In genomic region chr1:76054357-76054756, GRCh38 we compare ENCODE assay signal across 30 cellular contexts. TPM values are rescaled to one million over a fixed set of nuclear protein-coding genes. Genes with fewer than 3 reads are reported as not detected.
"Had no signal": no experiment of that assay in that cellular context is flagged by ENCODE, and none has a peak within 500 bp of the region (broad histone marks: within the 10 kb centered on the region; RNA-seq: fewer than 3 reads in every experiment).

No MANE protein-coding gene starts in this region.

- H3K4me1 ChIP-seq: left lung, lower lobe of right lung, parathyroid adenoma, psoas muscle, right lobe of liver, suprapubic skin, tibial artery, upper lobe of right lung had no signal

- H3K9ac ChIP-seq: parathyroid adenoma had no signal

- H3K27me3 ChIP-seq: left lung, right lobe of liver, tibial artery, upper lobe of right lung had no signal

- H3K36me3 Mint-ChIP-seq: immature natural killer cell; naive thymus-derived CD4-positive, alpha-beta T cell; natural killer cell treated with Interleukin-12 subunit alpha and Interleukin-12 subunit beta and Interleukin-15 and Interleukin-18, amount 100 ng/mL, for 72 hours; stimulated activated naive B cell treated with anti-CD40 and anti-IgM and Interleukin-4, amounts not matched to agents 10 μg/mL and 1 μg/mL and 100 μg/mL, for 72 hours had no signal

- H3K27ac Mint-ChIP-seq: immature natural killer cell; naive thymus-derived CD4-positive, alpha-beta T cell; natural killer cell treated with Interleukin-12 subunit alpha and Interleukin-12 subunit beta and Interleukin-15 and Interleukin-18, amount 100 ng/mL, for 72 hours; stimulated activated naive B cell treated with anti-CD40 and anti-IgM and Interleukin-4, amounts not matched to agents 10 μg/mL and 1 μg/mL and 100 μg/mL, for 72 hours had no signal

- H3K4me1 Mint-ChIP-seq: stimulated activated naive B cell treated with anti-CD40 and anti-IgM and Interleukin-4, amounts not matched to agents 10 μg/mL and 1 μg/mL and 100 μg/mL, for 72 hours had no signal

- H3K79me2 ChIP-seq: parathyroid adenoma had no signal

- H3K36me3 ChIP-seq: left lung, lower lobe of right lung, right lobe of liver, suprapubic skin, thoracic aorta, tibial artery, upper lobe of right lung had no signal

- H3K9me3 ChIP-seq: left lung, lower lobe of right lung, mucosa of descending colon, psoas muscle, right lobe of liver, suprapubic skin, thoracic aorta, tibial artery, upper lobe of right lung had no signal

- H3K9me3 Mint-ChIP-seq: natural killer cell treated with Interleukin-12 subunit alpha and Interleukin-12 subunit beta and Interleukin-15 and Interleukin-18, amount 100 ng/mL, for 72 hours; neural crest cell had no signal

- H2AFZ ChIP-seq: parathyroid adenoma had no signal

- ATAC-seq: left colon; left lung; lower lobe of right lung; mucosa of descending colon; naive thymus-derived CD4-positive, alpha-beta T cell; natural killer cell treated with Interleukin-12 subunit alpha and Interleukin-12 subunit beta and Interleukin-15 and Interleukin-18, amount 100 ng/mL, for 72 hours; psoas muscle; right lobe of liver; stimulated activated naive B cell treated with anti-CD40 and anti-IgM and Interleukin-4, amounts not matched to agents 10 μg/mL and 1 μg/mL and 100 μg/mL, for 72 hours; stimulated activated naive CD8-positive, alpha-beta T cell treated with anti-CD3 and anti-CD28 coated beads, Interleukin-15, Interleukin-2, amounts not matched to agents 100 U/mL and 50 U/mL, for 24 hours; upper lobe of right lung had no signal

- H3K4me3 Mint-ChIP-seq: immature natural killer cell; naive thymus-derived CD4-positive, alpha-beta T cell; natural killer cell treated with Interleukin-12 subunit alpha and Interleukin-12 subunit beta and Interleukin-15 and Interleukin-18, amount 100 ng/mL, for 72 hours; neural crest cell; stimulated activated naive B cell treated with anti-CD40 and anti-IgM and Interleukin-4, amounts not matched to agents 10 μg/mL and 1 μg/mL and 100 μg/mL, for 72 hours had no signal

- DNase-seq: hypothalamus; immature natural killer cell; kidney; left colon; left lung; lower lobe of right lung; mammary epithelial cell; mesendoderm; midbrain; mucosa of descending colon; naive thymus-derived CD4-positive, alpha-beta T cell; nucleus accumbens; psoas muscle; right lobe of liver; stimulated activated CD4-positive, alpha-beta T cell treated with anti-CD3 and anti-CD28 coated beads, Interleukin-12 subunit alpha, Interleukin-12 subunit beta, amount 100 ng/mL, for 4 hours; stimulated activated CD4-positive, alpha-beta T cell treated with anti-CD3 and anti-CD28 coated beads, Interleukin-15, amount 100 ng/mL, for 24 hours; stimulated activated CD4-positive, alpha-beta T cell treated with anti-CD3 and anti-CD28 coated beads, Interleukin-2, amount 100 ng/mL, for 24 hours; stimulated activated CD4-positive, alpha-beta T cell treated with anti-CD3 and anti-CD28 coated beads, Interleukin-4, amount 100 ng/mL, for 1 hour; stimulated activated naive B cell treated with anti-CD40 and anti-IgM and Interleukin-4, amounts not matched to agents 10 μg/mL and 1 μg/mL and 100 μg/mL, for 72 hours; stimulated activated naive CD8-positive, alpha-beta T cell treated with anti-CD3 and anti-CD28 coated beads, Interleukin-15, Interleukin-2, amounts not matched to agents 100 U/mL and 50 U/mL, for 24 hours; tibial artery; trophoblast cell; upper lobe of right lung had no signal

- H3K27ac ChIP-seq: left lung, lower lobe of right lung, parathyroid adenoma, psoas muscle, right lobe of liver, suprapubic skin, thoracic aorta, tibial artery, upper lobe of right lung had no signal

- H3K4me3 ChIP-seq: left lung, lower lobe of right lung, mucosa of descending colon, psoas muscle, right lobe of liver, suprapubic skin, thoracic aorta, tibial artery, upper lobe of right lung had no signal

RNA-seq across cellular contexts. Expression of gene ST6GALNAC3, which starts 20.2 kb away (rescaled TPM):
- total RNA-seq: myocyte, osteoblast had no signal
- polyA plus RNA-seq: immature natural killer cell had no signal
